In genomic region chr1:170705981-170706380, GRCh38 we compare ENCODE assay signal across 24 cellular contexts. TPM values are rescaled to one million over a fixed set of nuclear protein-coding genes. Genes with fewer than 3 reads are reported as not detected.
A peak's percentile ranks its signal among the peaks of the same experiment; 100 is the strongest.
DNase-seq lines count a peak whose midpoint lies in the region; ATAC-seq, FAIRE-seq and TF ChIP-seq lines count a peak whose summit lies in the region.
"Had no signal": no experiment of that assay in that cellular context is flagged by ENCODE, and none has a peak within 500 bp of the region (broad histone marks: within the 10 kb centered on the region; RNA-seq: fewer than 3 reads in every experiment).

No MANE protein-coding gene starts in this region.

- H3K9ac ChIP-seq in smooth muscle cell (ENCODE audit: low read depth): no peak overlapping the region

- peak overlapping the region; percentile 10 for H3K4me2 ChIP-seq in smooth muscle cell
- H3K4me2 ChIP-seq: A549 had no signal

- no peaks in the 10 kb centered on the region for H3K36me3 Mint-ChIP-seq in WTC11
- H3K36me3 Mint-ChIP-seq: CD4-positive, alpha-beta memory T cell had no signal

- H3K4me3 ChIP-seq in ascending aorta (no peak overlapping the region), smooth muscle cell (no peak overlapping the region)
- H3K4me3 ChIP-seq: A549, HAP-1 had no signal

- no peaks in the 10 kb centered on the region for H3K27me3 Mint-ChIP-seq in WTC11 (ENCODE audit: low read depth)

- no peak overlapping the region for H3K27ac Mint-ChIP-seq in WTC11
- H3K27ac Mint-ChIP-seq: CD4-positive, alpha-beta memory T cell had no signal

- H3K4me3 Mint-ChIP-seq in WTC11: no peak overlapping the region
- H3K4me3 Mint-ChIP-seq: CD4-positive, alpha-beta memory T cell had no signal

- H4K20me1 ChIP-seq in smooth muscle cell (ENCODE audit: low read depth): no peaks in the 10 kb centered on the region

- H2AFZ ChIP-seq in smooth muscle cell (ENCODE audit: low read depth): no peak overlapping the region

- peak; percentile 73 for FAIRE-seq in D721Med (lab: Jason Lieb, UNC)
- FAIRE-seq: A549 had no signal

- peaks cover 59% of the 10 kb centered on the region for H3K79me2 ChIP-seq in smooth muscle cell (ENCODE audit: low read depth)

- CTCF ChIA-PET in WTC11 (lab: Charles Lee): no interaction called here

- TF ChIP-seq CTCF in D721Med (IDR thresholded peaks at IDR 0.05; ENCODE audit: insufficient read depth, missing control alignments) (no peak), ascending aorta (IDR thresholded peaks at IDR 0.05) (no peak), smooth muscle cell (IDR thresholded peaks at IDR 0.05; ENCODE audit: borderline replicate concordance, insufficient read depth, poor library complexity, severe bottlenecking) (no peak), WTC11 (IDR thresholded peaks at IDR 0.05) (no peak)

- no peaks in the 10 kb centered on the region for H3K4me1 Mint-ChIP-seq in WTC11
- H3K4me1 Mint-ChIP-seq: CD4-positive, alpha-beta memory T cell had no signal

- POLR2A ChIA-PET in WTC11 (lab: Charles Lee): no interaction called here

- DNase-seq in D721Med (ENCODE audit: insufficient read length, low spot score): no peak
- no peak for DNase-seq in ascending aorta (ENCODE audit: low spot score in 2 of 2)
- DNase-seq in iris pigment epithelial cell (ENCODE audit: low read depth): peak; percentile 43
- no peak for DNase-seq in smooth muscle cell (lab: John Stamatoyannopoulos, UW; ENCODE audit: unreplicated experiment)
- DNase-seq in putamen (ENCODE audit: low spot score): no peak
- no peak for DNase-seq in WTC11 (ENCODE audit: low spot score)
- DNase-seq: C1 segment of cervical spinal cord; CD4-positive, alpha-beta memory T cell; COR-L47; GOT3; NCI-H1048; NCI-H1417; NCI-H1694; NCI-H2029 treated with DMSO at 0.1 percent for 48 hours; NCI-H2227 treated with DMSO at 0.1 percent for 48 hours; NCI-H69; SHP77 had no signal

- intact Hi-C loops in ascending aorta (cut with DNase I): no loop called here

- H3K4me1 ChIP-seq in ascending aorta (peaks cover 8 to 61% of the 10 kb centered on the region in 2 donors), smooth muscle cell (ENCODE audit: low read depth) (peaks cover 11% of the 10 kb centered on the region)
- H3K4me1 ChIP-seq: A549, HAP-1 had no signal

- peaks cover 31% of the 10 kb centered on the region for H3F3A ChIP-seq in smooth muscle cell (ENCODE audit: low read depth)

- H3K9me3 Mint-ChIP-seq in WTC11: no peaks in the 10 kb centered on the region

- H3K36me3 ChIP-seq in ascending aorta (no peaks in the 10 kb centered on the region), smooth muscle cell (ENCODE audit: low read depth) (no peaks in the 10 kb centered on the region)
- H3K36me3 ChIP-seq: HAP-1 had no signal

- H3K27ac ChIP-seq in ascending aorta (peak overlapping the region; percentile 91 to 92), smooth muscle cell (ENCODE audit: low read depth) (peak overlapping the region; percentile 98)
- H3K27ac ChIP-seq: A549, HL-60, RWPE1 had no signal

- no peaks in the 10 kb centered on the region for H3K9me3 ChIP-seq in ascending aorta
- no peaks in the 10 kb centered on the region for H3K9me3 ChIP-seq in smooth muscle cell (replicated peaks; ENCODE audit: low read depth)
- H3K9me3 ChIP-seq: A549, HAP-1 had no signal

- ATAC-seq in WTC11: no peak
- ATAC-seq in GM21367 (IDR thresholded peaks at IDR 0.05; ENCODE audit: unreplicated experiment): no peak
- ATAC-seq: A549, Panc1 had no signal

- no peaks in the 10 kb centered on the region for H3K27me3 ChIP-seq in ascending aorta
- no peaks in the 10 kb centered on the region for H3K27me3 ChIP-seq in smooth muscle cell (ENCODE audit: low read depth)

TF ChIP-seq in WTC11, 78 proteins besides CTCF, POLR2A, EP300 and RAD21:
- no peak for TF ChIP-seq ZNF396 (CRISPR knock-in tag; IDR thresholded peaks at IDR 0.05; ENCODE audit: borderline replicate concordance)
- TF ChIP-seq, protein P1, sequence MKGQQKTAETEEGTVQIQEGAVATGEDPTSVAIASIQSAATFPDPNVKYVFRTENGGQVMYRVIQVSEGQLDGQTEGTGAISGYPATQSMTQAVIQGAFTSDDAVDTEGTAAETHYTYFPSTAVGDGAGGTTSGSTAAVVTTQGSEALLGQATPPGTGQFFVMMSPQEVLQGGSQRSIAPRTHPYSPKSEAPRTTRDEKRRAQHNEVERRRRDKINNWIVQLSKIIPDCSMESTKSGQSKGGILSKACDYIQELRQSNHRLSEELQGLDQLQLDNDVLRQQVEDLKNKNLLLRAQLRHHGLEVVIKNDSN (CRISPR knock-in tag; IDR thresholded peaks at IDR 0.05): no peak
- TF ChIP-seq, protein P2, sequence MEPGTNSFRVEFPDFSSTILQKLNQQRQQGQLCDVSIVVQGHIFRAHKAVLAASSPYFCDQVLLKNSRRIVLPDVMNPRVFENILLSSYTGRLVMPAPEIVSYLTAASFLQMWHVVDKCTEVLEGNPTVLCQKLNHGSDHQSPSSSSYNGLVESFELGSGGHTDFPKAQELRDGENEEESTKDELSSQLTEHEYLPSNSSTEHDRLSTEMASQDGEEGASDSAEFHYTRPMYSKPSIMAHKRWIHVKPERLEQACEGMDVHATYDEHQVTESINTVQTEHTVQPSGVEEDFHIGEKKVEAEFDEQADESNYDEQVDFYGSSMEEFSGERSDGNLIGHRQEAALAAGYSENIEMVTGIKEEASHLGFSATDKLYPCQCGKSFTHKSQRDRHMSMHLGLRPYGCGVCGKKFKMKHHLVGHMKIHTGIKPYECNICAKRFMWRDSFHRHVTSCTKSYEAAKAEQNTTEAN (CRISPR knock-in tag; IDR thresholded peaks at IDR 0.05): no peak
- no peak for TF ChIP-seq TCF7 (CRISPR knock-in tag; IDR thresholded peaks at IDR 0.05; ENCODE audit: low read depth)
- no peak for TF ChIP-seq SMAD3 (CRISPR knock-in tag; IDR thresholded peaks at IDR 0.05; ENCODE audit: borderline replicate concordance)
- TF ChIP-seq ZSCAN18 (CRISPR knock-in tag; IDR thresholded peaks at IDR 0.05): no peak
- TF ChIP-seq ATF2 (CRISPR knock-in tag; IDR thresholded peaks at IDR 0.05; ENCODE audit: borderline replicate concordance, low read depth): no peak
- TF ChIP-seq USF2 (CRISPR knock-in tag; IDR thresholded peaks at IDR 0.05): no peak
- TF ChIP-seq FOXP1 (CRISPR knock-in tag; IDR thresholded peaks at IDR 0.05; ENCODE audit: borderline replicate concordance): no peak
- no peak for TF ChIP-seq NR2C2 (CRISPR knock-in tag; IDR thresholded peaks at IDR 0.05)
- TF ChIP-seq, protein P3, sequence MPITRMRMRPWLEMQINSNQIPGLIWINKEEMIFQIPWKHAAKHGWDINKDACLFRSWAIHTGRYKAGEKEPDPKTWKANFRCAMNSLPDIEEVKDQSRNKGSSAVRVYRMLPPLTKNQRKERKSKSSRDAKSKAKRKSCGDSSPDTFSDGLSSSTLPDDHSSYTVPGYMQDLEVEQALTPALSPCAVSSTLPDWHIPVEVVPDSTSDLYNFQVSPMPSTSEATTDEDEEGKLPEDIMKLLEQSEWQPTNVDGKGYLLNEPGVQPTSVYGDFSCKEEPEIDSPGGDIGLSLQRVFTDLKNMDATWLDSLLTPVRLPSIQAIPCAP (CRISPR knock-in tag; IDR thresholded peaks at IDR 0.05): no peak
- TF ChIP-seq HMGA2 (CRISPR knock-in tag; IDR thresholded peaks at IDR 0.05): no peak
TF ChIP-seq in WTC11: peak in this region for 0.

RNA-seq across cellular contexts. Expression of gene PRRX1, which starts 42.0 kb away (rescaled TPM):
- total RNA-seq in ascending aorta (123 TPM), smooth muscle cell (59.6 and 85.0 TPM in 2 replicates), WTC11 (2021) (0.14 to 0.31 TPM (median 0.14 TPM) in 3 replicates)
- 24.9 and 31.9 TPM in 2 replicates for polyA plus RNA-seq in smooth muscle cell
- total RNA-seq: CD4-positive, alpha-beta memory T cell; NCI-H460 had no signal
- polyA plus RNA-seq: CD4-positive, alpha-beta memory T cell had no signal

Comparison
In these comparisons a context has a peak if more than half of its experiments do, and no peak if none do; other contexts are left out.
1. RNA of gene PRRX1, which starts 42.0 kb away (total RNA-seq): 123 TPM in ascending aorta (single experiment) and 59.6 to 85.0 TPM in smooth muscle cell; 0.14 to 0.31 TPM in WTC11; every median in the first group is over 10 times any median in the second.